ENCODE assay signal across 21 cellular contexts in the genomic region with DNA sequence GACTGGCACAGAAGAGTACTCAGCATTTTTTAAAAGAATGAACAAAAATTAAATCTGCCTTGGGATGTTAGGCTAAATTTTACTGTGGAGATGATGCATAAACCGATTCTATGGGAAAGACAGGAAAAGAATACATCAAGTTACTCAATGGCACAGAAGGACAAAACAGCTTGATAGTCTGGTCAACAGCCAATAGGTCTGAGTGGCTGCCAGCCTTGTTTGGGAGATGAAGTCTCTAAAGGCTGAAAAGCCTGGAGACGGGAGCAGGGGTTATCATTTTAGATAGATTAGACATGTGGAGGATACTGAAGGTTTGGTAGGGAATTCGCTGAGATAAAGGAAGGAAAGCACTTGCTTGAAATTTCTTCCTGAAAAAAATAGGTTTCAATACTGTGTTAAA. TPM values are rescaled to one million over a fixed set of nuclear protein-coding genes. Genes with fewer than 3 reads are reported as not detected.
DNase-seq lines count a peak whose midpoint lies in the region; ATAC-seq and TF ChIP-seq lines count a peak whose summit lies in the region.
"Had no signal": no experiment of that assay in that cellular context is flagged by ENCODE, and none has a peak within 500 bp of the region (broad histone marks: within the 10 kb centered on the region; RNA-seq: fewer than 3 reads in every experiment).

No MANE protein-coding gene starts in this region.

- H3K4me1 ChIP-seq in left ventricle myocardium inferior (peaks cover 22% of the 10 kb centered on the region), thyroid gland (no peaks in the 10 kb centered on the region)
- H3K4me1 ChIP-seq: A549, BLaER1 had no signal

- H3K36me3 ChIP-seq in left ventricle myocardium inferior, result peaks cover 3% of the 10 kb centered on the region
- no peaks in the 10 kb centered on the region for H3K36me3 ChIP-seq in thyroid gland
- H3K36me3 ChIP-seq: BLaER1 had no signal

- WGBS in thyroid gland, 2 donors, result 79 to 83% methylated on average over 3 of the region's 3 CpGs

- intact Hi-C loops in Right ventricle myocardium inferior (cut with DNase I), result no loop called here
- intact Hi-C loops in left cardiac atrium (cut with DNase I), result no loop called here
- intact Hi-C loops in left ventricle myocardium inferior (cut with micrococcal nuclease), result no loop called here
- intact Hi-C loops in thyroid gland (cut with DNase I), result no loop called here

- DNase-seq in Right ventricle myocardium inferior (ENCODE audit: missing footprints), result peak; percentile 56
- no peak for DNase-seq in left cardiac atrium
- DNase-seq in NCI-H446 (lab: John Stamatoyannopoulos, UW), result peak; percentile 49 to 59
- peak; percentile 27 for DNase-seq in left ventricle myocardium inferior
- DNase-seq in NCI-H146 (lab: John Stamatoyannopoulos, UW), result no peak
- no peak for DNase-seq in thyroid gland
- DNase-seq in NOMO-1 (lab: John Stamatoyannopoulos, UW; ENCODE audit: unreplicated experiment in 2 of 2), result no peak
- DNase-seq: AML-193; CD4-positive, alpha-beta memory T cell; DMS153; DMS79; GF-D8; GOT3; H7; HFFc6 had no signal

- H3K4me3 ChIP-seq in left ventricle myocardium inferior (no peak overlapping the region), thyroid gland (replicated peaks in 1 of 3) (no peak overlapping the region)
- H3K4me3 ChIP-seq: A549, BLaER1, GM12878 had no signal

- H3K27me3 ChIP-seq in left ventricle myocardium inferior (ENCODE audit: low read depth), result no peaks in the 10 kb centered on the region
- H3K27me3 ChIP-seq in thyroid gland, result no peaks in the 10 kb centered on the region
- H3K27me3 ChIP-seq: BLaER1 had no signal

- H3K9me3 ChIP-seq in left ventricle myocardium inferior (replicated peaks), result peaks cover 11% of the 10 kb centered on the region
- no peaks in the 10 kb centered on the region for H3K9me3 ChIP-seq in thyroid gland
- H3K9me3 ChIP-seq: A549, BLaER1 had no signal

- TF ChIP-seq POLR2A in thyroid gland (IDR thresholded peaks at IDR 0.05), result no peak

- no peak for TF ChIP-seq CTCF in left ventricle myocardium inferior (IDR thresholded peaks at IDR 0.05; ENCODE audit: borderline replicate concordance)
- TF ChIP-seq CTCF in thyroid gland (IDR thresholded peaks at IDR 0.05), result no peak

- ATAC-seq in Right ventricle myocardium inferior (peak; percentile 23), left cardiac atrium (no peak)
- ATAC-seq: A549, GM12878, HCT116, HepG2 had no signal

- H3K27ac ChIP-seq in left ventricle myocardium inferior (replicated peaks), result no peak overlapping the region
- no peak overlapping the region for H3K27ac ChIP-seq in thyroid gland
- H3K27ac ChIP-seq: 22Rv1, A549, BLaER1 had no signal

RNA-seq across cellular contexts. Expression of a gene that starts 56.3 kb away (rescaled TPM):
- total RNA-seq in Right ventricle myocardium inferior (119 TPM), left cardiac atrium (100 to 1,000 TPM; 120 to 125 TPM), left ventricle myocardium inferior (185 TPM), thyroid gland (100 to 1,000 TPM in 1 of 4 donors, 10 to 100 TPM in 3; 41.4 to 117 (median 78.9) TPM)

Comparison
In these comparisons a context has a peak if more than half of its experiments do, and no peak if none do; other contexts are left out.
1. DNase-seq: peak in Right ventricle myocardium inferior (single experiment), NCI-H446 (2 of 2) and left ventricle myocardium inferior (single experiment); none in left cardiac atrium (single experiment), NCI-H146 (single experiment), thyroid gland (0 of 2) and NOMO-1 (0 of 2).